In genomic region chr20:5843054-5843731, GRCh38 we compare ENCODE assay signal across 10 cellular contexts.
DNase-seq lines count a peak whose midpoint lies in the region; ATAC-seq and TF ChIP-seq lines count a peak whose summit lies in the region.
"Had no signal": no experiment of that assay in that cellular context is flagged by ENCODE, and none has a peak within 500 bp of the region (broad histone marks: within the 10 kb centered on the region; RNA-seq: fewer than 3 reads in every experiment).

No MANE protein-coding gene starts in this region.

- H3K4me3 Mint-ChIP-seq in activated naive CD8-positive, alpha-beta T cell treated with anti-CD3 and anti-CD28 coated beads, Interleukin-2, amount 10 ng/mL, durations not matched to agents 7 days and 5 days: peak overlapping the region; percentile 18

- H3K4me3 ChIP-seq in GM06990 (replicated peaks; ENCODE audit: low read depth, low read length) (no peak overlapping the region), suprapubic skin (no peak overlapping the region)

- WGBS in suprapubic skin: 72% methylated on average over 5 of the region's 5 CpGs

- no peak overlapping the region for H3K27ac ChIP-seq in suprapubic skin
- H3K27ac ChIP-seq: neutrophil had no signal

- peaks cover 2% of the 10 kb centered on the region for H3K27me3 Mint-ChIP-seq in activated naive CD8-positive, alpha-beta T cell treated with anti-CD3 and anti-CD28 coated beads, Interleukin-2, amount 10 ng/mL, durations not matched to agents 7 days and 5 days

- ATAC-seq in GM19452 (IDR thresholded peaks at IDR 0.05; ENCODE audit: unreplicated experiment) (peak; percentile 51), HG03066 (IDR thresholded peaks at IDR 0.05; ENCODE audit: low read depth, unreplicated experiment) (peak; percentile 66)
- ATAC-seq in activated naive CD8-positive, alpha-beta T cell treated with anti-CD3 and anti-CD28 coated beads, Interleukin-2, amount 10 ng/mL, durations not matched to agents 7 days and 5 days (ENCODE audit: low read depth): peak; percentile 33

- no peaks in the 10 kb centered on the region for H3K9me3 Mint-ChIP-seq in activated naive CD8-positive, alpha-beta T cell treated with anti-CD3 and anti-CD28 coated beads, Interleukin-2, amount 10 ng/mL, durations not matched to agents 7 days and 5 days

- no peak for TF ChIP-seq POLR2A in suprapubic skin (IDR thresholded peaks at IDR 0.05)

- POLR2A ChIA-PET in activated naive CD8-positive, alpha-beta T cell treated with anti-CD3 and anti-CD28 coated beads, Interleukin-2, amount 10 ng/mL, durations not matched to agents 7 days and 5 days (lab: Charles Lee): interaction anchor here (0.7 to 1.2 kb wide), 3 partner anchors 68 to 274 kb away, joined by 3 to 4 read pairs (median 4); no protein-coding TSS in a partner anchor

- DNase-seq in GM06990 (ENCODE audit: extremely low read depth, insufficient read length) (peak; percentile 38), suprapubic skin (ENCODE audit: low spot score in 2 of 2) (no peak), kidney tubule cell (ENCODE audit: low spot score) (no peak)
- DNase-seq in activated naive CD8-positive, alpha-beta T cell treated with anti-CD3 and anti-CD28 coated beads, Interleukin-2, amount 10 ng/mL, durations not matched to agents 7 days and 5 days: no peak
- no peak for DNase-seq in activated effector memory CD4-positive, alpha-beta T cell treated with anti-CD3 and anti-CD28 coated beads, Interleukin-2, amount 50 U/mL, for 16 hours
- DNase-seq in stimulated activated CD4-positive, alpha-beta T cell treated with anti-CD3 and anti-CD28 coated beads, Interleukin-1b, Interleukin-23, amount 100 ng/mL, for 48 hours: no peak
- DNase-seq: DMS79 had no signal

- peaks cover 3% of the 10 kb centered on the region for H3K36me3 Mint-ChIP-seq in activated naive CD8-positive, alpha-beta T cell treated with anti-CD3 and anti-CD28 coated beads, Interleukin-2, amount 10 ng/mL, durations not matched to agents 7 days and 5 days

- H3K36me3 ChIP-seq in GM06990 (ENCODE audit: control insufficient read depth, insufficient read depth, low read length): no peaks in the 10 kb centered on the region
- H3K36me3 ChIP-seq in suprapubic skin: no peaks in the 10 kb centered on the region
- H3K36me3 ChIP-seq: neutrophil had no signal

- no peak for TF ChIP-seq EP300 in suprapubic skin (IDR thresholded peaks at IDR 0.05)

- TF ChIP-seq CTCF in GM06990 (IDR thresholded peaks at IDR 0.05; ENCODE audit: insufficient read depth, low read length, poor library complexity, severe bottlenecking) (no peak), suprapubic skin (IDR thresholded peaks at IDR 0.05) (no peak)

- H3K4me1 Mint-ChIP-seq in activated naive CD8-positive, alpha-beta T cell treated with anti-CD3 and anti-CD28 coated beads, Interleukin-2, amount 10 ng/mL, durations not matched to agents 7 days and 5 days: peaks cover 25% of the 10 kb centered on the region

- peak overlapping the region; percentile 14 for H3K27ac Mint-ChIP-seq in activated naive CD8-positive, alpha-beta T cell treated with anti-CD3 and anti-CD28 coated beads, Interleukin-2, amount 10 ng/mL, durations not matched to agents 7 days and 5 days

- no peaks in the 10 kb centered on the region for H3K9me3 ChIP-seq in suprapubic skin
- H3K9me3 ChIP-seq: neutrophil had no signal

- H3K4me1 ChIP-seq in suprapubic skin: peaks cover 3% of the 10 kb centered on the region

- H3K27me3 ChIP-seq in GM06990 (replicated peaks; ENCODE audit: control insufficient read depth, insufficient read depth, low read length): no peaks in the 10 kb centered on the region
- no peaks in the 10 kb centered on the region for H3K27me3 ChIP-seq in suprapubic skin
- H3K27me3 ChIP-seq: neutrophil had no signal
